In the genomic region with DNA sequence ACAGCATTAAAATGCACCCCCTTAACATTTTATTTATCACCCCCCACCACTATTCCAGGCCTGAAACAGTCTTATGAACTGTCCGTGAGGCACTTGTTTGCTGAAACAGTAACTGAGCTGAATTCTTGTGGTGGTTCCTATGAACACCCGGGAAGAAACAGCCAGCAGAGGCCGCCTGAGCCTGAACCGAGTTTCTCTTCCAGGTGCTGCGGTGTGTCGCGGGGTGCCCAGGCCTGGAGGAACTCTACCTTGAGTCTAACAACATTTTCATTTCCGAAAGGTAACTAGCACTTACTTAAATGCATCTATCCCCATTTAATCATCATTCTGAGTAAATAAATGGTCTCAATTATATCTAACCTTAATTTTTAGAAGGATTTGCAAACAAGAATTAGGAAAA, we compare ENCODE assay signal across 2 cellular contexts.
TF ChIP-seq lines count a peak whose summit lies in the region.

No MANE protein-coding gene starts in this region.

TF ChIP-seq in Ishikawa, 13 proteins besides CTCF, POLR2A, EP300 and RAD21 (continued from another document):
- no peak for TF ChIP-seq TCF12 (IDR thresholded peaks at IDR 0.05; ENCODE audit: low read depth)
- TF ChIP-seq, protein P1, sequence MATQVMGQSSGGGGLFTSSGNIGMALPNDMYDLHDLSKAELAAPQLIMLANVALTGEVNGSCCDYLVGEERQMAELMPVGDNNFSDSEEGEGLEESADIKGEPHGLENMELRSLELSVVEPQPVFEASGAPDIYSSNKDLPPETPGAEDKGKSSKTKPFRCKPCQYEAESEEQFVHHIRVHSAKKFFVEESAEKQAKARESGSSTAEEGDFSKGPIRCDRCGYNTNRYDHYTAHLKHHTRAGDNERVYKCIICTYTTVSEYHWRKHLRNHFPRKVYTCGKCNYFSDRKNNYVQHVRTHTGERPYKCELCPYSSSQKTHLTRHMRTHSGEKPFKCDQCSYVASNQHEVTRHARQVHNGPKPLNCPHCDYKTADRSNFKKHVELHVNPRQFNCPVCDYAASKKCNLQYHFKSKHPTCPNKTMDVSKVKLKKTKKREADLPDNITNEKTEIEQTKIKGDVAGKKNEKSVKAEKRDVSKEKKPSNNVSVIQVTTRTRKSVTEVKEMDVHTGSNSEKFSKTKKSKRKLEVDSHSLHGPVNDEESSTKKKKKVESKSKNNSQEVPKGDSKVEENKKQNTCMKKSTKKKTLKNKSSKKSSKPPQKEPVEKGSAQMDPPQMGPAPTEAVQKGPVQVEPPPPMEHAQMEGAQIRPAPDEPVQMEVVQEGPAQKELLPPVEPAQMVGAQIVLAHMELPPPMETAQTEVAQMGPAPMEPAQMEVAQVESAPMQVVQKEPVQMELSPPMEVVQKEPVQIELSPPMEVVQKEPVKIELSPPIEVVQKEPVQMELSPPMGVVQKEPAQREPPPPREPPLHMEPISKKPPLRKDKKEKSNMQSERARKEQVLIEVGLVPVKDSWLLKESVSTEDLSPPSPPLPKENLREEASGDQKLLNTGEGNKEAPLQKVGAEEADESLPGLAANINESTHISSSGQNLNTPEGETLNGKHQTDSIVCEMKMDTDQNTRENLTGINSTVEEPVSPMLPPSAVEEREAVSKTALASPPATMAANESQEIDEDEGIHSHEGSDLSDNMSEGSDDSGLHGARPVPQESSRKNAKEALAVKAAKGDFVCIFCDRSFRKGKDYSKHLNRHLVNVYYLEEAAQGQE (IDR thresholded peaks at IDR 0.05; ENCODE audit: low read depth) = no peak
- TF ChIP-seq YY1 (IDR thresholded peaks at IDR 0.05; ENCODE audit: low read depth) = no peak
- no peak for TF ChIP-seq NFIC (IDR thresholded peaks at IDR 0.05)
- no peak for TF ChIP-seq FOXM1 (IDR thresholded peaks at IDR 0.05; ENCODE audit: borderline replicate concordance, low read depth)

TF ChIP-seq in H1, 55 proteins besides CTCF, POLR2A, EP300 and RAD21 (continued from another document):
- TF ChIP-seq, protein P2, sequence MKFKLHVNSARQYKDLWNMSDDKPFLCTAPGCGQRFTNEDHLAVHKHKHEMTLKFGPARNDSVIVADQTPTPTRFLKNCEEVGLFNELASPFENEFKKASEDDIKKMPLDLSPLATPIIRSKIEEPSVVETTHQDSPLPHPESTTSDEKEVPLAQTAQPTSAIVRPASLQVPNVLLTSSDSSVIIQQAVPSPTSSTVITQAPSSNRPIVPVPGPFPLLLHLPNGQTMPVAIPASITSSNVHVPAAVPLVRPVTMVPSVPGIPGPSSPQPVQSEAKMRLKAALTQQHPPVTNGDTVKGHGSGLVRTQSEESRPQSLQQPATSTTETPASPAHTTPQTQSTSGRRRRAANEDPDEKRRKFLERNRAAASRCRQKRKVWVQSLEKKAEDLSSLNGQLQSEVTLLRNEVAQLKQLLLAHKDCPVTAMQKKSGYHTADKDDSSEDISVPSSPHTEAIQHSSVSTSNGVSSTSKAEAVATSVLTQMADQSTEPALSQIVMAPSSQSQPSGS (IDR thresholded peaks at IDR 0.05; ENCODE audit: low read length) = no peak
- TF ChIP-seq SP1 (IDR thresholded peaks at IDR 0.05; ENCODE audit: low read depth, low read length) (no peak), RNF2 (IDR thresholded peaks at IDR 0.05; ENCODE audit: borderline replicate concordance, low read depth, low read length, missing control alignments, poor library complexity, severe bottlenecking) (no peak), RFX5 (IDR thresholded peaks at IDR 0.05; ENCODE audit: borderline replicate concordance, low read depth, low read length) (no peak), ZNF274 (IDR thresholded peaks at IDR 0.05; ENCODE audit: borderline replicate concordance, extremely low read depth, low read length) (no peak), FOSL1 (IDR thresholded peaks at IDR 0.05; ENCODE audit: insufficient read depth, low read depth, low read length) (no peak), TAF1 (IDR thresholded peaks at IDR 0.05; ENCODE audit: low read depth, low read length) (no peak), SAP30 (IDR thresholded peaks at IDR 0.05; ENCODE audit: insufficient read depth, insufficient replicate concordance, low read length) (no peak), GTF2F1 (IDR thresholded peaks at IDR 0.05; ENCODE audit: borderline replicate concordance, low read depth, low read length) (no peak), TAF7 (optimal IDR thresholded peaks at IDR 0.05; ENCODE audit: borderline replicate concordance, low read depth, low read length) (no peak), KDM1A (IDR thresholded peaks at IDR 0.05; ENCODE audit: borderline replicate concordance, low read length) (no peak)
- TF ChIP-seq, protein P3, sequence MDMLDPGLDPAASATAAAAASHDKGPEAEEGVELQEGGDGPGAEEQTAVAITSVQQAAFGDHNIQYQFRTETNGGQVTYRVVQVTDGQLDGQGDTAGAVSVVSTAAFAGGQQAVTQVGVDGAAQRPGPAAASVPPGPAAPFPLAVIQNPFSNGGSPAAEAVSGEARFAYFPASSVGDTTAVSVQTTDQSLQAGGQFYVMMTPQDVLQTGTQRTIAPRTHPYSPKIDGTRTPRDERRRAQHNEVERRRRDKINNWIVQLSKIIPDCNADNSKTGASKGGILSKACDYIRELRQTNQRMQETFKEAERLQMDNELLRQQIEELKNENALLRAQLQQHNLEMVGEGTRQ (IDR thresholded peaks at IDR 0.05; ENCODE audit: low read length) = no peak
